In the genomic region with DNA sequence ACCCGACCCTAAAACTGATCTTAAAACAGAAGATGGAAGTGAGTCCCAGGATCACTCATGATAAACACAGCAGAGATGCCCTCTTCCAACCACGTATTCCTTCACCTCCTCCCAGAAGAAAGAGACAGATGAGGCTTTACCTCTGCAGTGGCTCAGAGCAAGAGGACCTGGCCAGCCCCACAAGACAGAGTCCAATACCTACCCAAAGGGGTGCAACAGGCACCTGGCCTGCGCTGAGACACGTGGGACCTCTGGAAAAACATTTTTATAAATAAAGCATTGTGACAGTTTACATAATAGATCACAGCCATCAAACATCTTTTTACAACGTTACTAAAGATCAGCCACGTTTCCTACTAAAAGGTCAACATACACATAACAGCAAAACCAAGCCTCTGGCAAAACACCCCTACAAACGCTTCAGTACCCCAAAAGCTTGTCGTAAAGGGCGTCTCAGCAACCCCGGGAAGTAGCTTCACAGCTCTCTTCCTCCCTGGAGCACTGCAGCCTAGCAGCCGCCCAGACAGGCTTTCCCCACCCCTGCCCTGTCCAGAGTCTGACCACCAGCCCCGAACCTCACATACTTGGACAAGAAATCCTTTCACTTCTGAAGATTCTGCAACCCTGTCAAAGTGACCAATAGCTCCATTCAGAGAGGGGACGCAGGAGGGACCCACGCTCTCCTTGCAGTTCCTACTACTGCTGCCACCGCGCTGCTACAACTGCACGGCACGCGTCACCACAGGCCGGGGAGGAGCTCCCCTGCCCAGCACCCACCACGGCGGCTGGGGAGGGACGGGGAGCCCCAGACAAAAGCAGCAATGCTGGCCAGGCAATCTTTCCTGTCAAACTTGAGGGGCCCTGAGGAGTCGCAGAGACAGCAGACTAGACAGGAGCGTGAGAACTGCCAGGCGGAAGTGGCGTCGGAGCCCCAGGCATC, we compare ENCODE assay signal across 8 cellular contexts. TPM values are rescaled to one million over a fixed set of nuclear protein-coding genes. Genes with fewer than 3 reads are reported as not detected.
A peak's percentile ranks its signal among the peaks of the same experiment; 100 is the strongest.
DNase-seq lines count a peak whose midpoint lies in the region; ATAC-seq and TF ChIP-seq lines count a peak whose summit lies in the region.

No MANE protein-coding gene starts in this region.

- peaks cover 65% of the 10 kb centered on the region for H3K4me1 Mint-ChIP-seq in activated CD4-positive, alpha-beta T cell treated with anti-CD3 and anti-CD28 coated beads for 36 hours
- H3K4me1 Mint-ChIP-seq in WTC11 (peaks cover 49% of the 10 kb centered on the region), glutamatergic neuron (ENCODE audit: low read depth, unreplicated experiment) (peaks cover 33% of the 10 kb centered on the region)

- intact Hi-C loops in activated CD4-positive, alpha-beta T cell treated with anti-CD3 and anti-CD28 coated beads for 36 hours (cut with DNase I, micrococcal nuclease), result loop anchor here (5.0 to 10.0 kb wide), 2 partner anchors 36 to 732 kb away; a partner anchor contains a TSS

- H3K27ac Mint-ChIP-seq in activated CD4-positive, alpha-beta T cell treated with anti-CD3 and anti-CD28 coated beads for 36 hours, result no peak overlapping the region
- peak overlapping the region; percentile 40 for H3K27ac Mint-ChIP-seq in WTC11
- H3K27ac Mint-ChIP-seq in glutamatergic neuron (ENCODE audit: unreplicated experiment), result peak overlapping the region; percentile 30

- no peaks in the 10 kb centered on the region for H3K27me3 Mint-ChIP-seq in activated CD4-positive, alpha-beta T cell treated with anti-CD3 and anti-CD28 coated beads for 36 hours
- no peaks in the 10 kb centered on the region for H3K27me3 Mint-ChIP-seq in WTC11 (ENCODE audit: low read depth)
- H3K27me3 Mint-ChIP-seq in glutamatergic neuron (ENCODE audit: unreplicated experiment), result peaks cover 7% of the 10 kb centered on the region

- TF ChIP-seq CTCF in WTC11 (IDR thresholded peaks at IDR 0.05), result no peak
- TF ChIP-seq CTCF in glutamatergic neuron (IDR thresholded peaks at IDR 0.05; ENCODE audit: partially characterized antibody, unreplicated experiment), result no peak

- peak overlapping the region; percentile 74 for H3K4me3 Mint-ChIP-seq in activated CD4-positive, alpha-beta T cell treated with anti-CD3 and anti-CD28 coated beads for 36 hours
- H3K4me3 Mint-ChIP-seq in WTC11, result peak overlapping the region; percentile 75
- peak overlapping the region; percentile 74 for H3K4me3 Mint-ChIP-seq in glutamatergic neuron (ENCODE audit: unreplicated experiment)

- DNase-seq in activated CD4-positive, alpha-beta T cell treated with anti-CD3 and anti-CD28 coated beads for 36 hours, result no peak
- DNase-seq in activated CD4-positive, alpha-beta T cell treated with anti-CD3 and anti-CD28 coated beads, Interleukin-2, amount 50 U/mL, for 1 hour, result no peak
- DNase-seq in WTC11 (ENCODE audit: low spot score) (no peak), glutamatergic neuron (no peak), islet precursor cell (no peak)
- DNase-seq in stimulated activated naive CD8-positive, alpha-beta T cell treated with anti-CD3 and anti-CD28 coated beads, Interleukin-15, Interleukin-2, amounts not matched to agents 100 U/mL and 50 U/mL, for 24 hours, result peak; percentile 13

- CTCF ChIA-PET in activated CD4-positive, alpha-beta T cell treated with anti-CD3 and anti-CD28 coated beads for 36 hours (lab: Charles Lee), result interaction anchor here (1.1 kb wide), 1 partner anchor 22 kb away, joined by 4 read pairs; no protein-coding TSS in a partner anchor
- CTCF ChIA-PET in WTC11 (lab: Charles Lee), result interaction anchor here (0.9 to 1.0 kb wide), 2 partner anchors 52 to 94 kb away, joined by 3 read pairs; no protein-coding TSS in a partner anchor

- H3K9me3 Mint-ChIP-seq in activated CD4-positive, alpha-beta T cell treated with anti-CD3 and anti-CD28 coated beads for 36 hours (ENCODE audit: low read depth), result no peaks in the 10 kb centered on the region
- H3K9me3 Mint-ChIP-seq in WTC11, result no peaks in the 10 kb centered on the region
- H3K9me3 Mint-ChIP-seq in glutamatergic neuron (ENCODE audit: unreplicated experiment), result peaks cover 15% of the 10 kb centered on the region

- no peak for ATAC-seq in activated CD4-positive, alpha-beta T cell treated with anti-CD3 and anti-CD28 coated beads for 36 hours
- ATAC-seq in WTC11 (no peak), HG02678 (IDR thresholded peaks at IDR 0.05; ENCODE audit: unreplicated experiment) (no peak), GM19397 (IDR thresholded peaks at IDR 0.05; ENCODE audit: unreplicated experiment) (no peak)
- no peak for ATAC-seq in stimulated activated naive CD8-positive, alpha-beta T cell treated with anti-CD3 and anti-CD28 coated beads, Interleukin-15, Interleukin-2, amounts not matched to agents 100 U/mL and 50 U/mL, for 24 hours

- POLR2A ChIA-PET in activated CD4-positive, alpha-beta T cell treated with anti-CD3 and anti-CD28 coated beads for 36 hours (lab: Charles Lee), result no interaction called here
- POLR2A ChIA-PET in WTC11 (lab: Charles Lee), result interaction anchor here (1.9 kb wide), 1 partner anchor 59 kb away, joined by 6 read pairs; no protein-coding TSS in a partner anchor

- H3K36me3 Mint-ChIP-seq in activated CD4-positive, alpha-beta T cell treated with anti-CD3 and anti-CD28 coated beads for 36 hours (ENCODE audit: low read depth), result peaks cover 8% of the 10 kb centered on the region
- H3K36me3 Mint-ChIP-seq in WTC11 (peaks cover 14% of the 10 kb centered on the region), glutamatergic neuron (ENCODE audit: unreplicated experiment) (no peaks in the 10 kb centered on the region)

TF ChIP-seq in WTC11, 78 proteins besides CTCF, POLR2A, EP300 and RAD21 (continues in another document):
- TF ChIP-seq ETV6 (CRISPR knock-in tag; IDR thresholded peaks at IDR 0.05) (no peak), NFE2L1 (CRISPR knock-in tag; IDR thresholded peaks at IDR 0.05) (no peak), ZNF416 (CRISPR knock-in tag; IDR thresholded peaks at IDR 0.05) (no peak), ESRRA (CRISPR knock-in tag; IDR thresholded peaks at IDR 0.05; ENCODE audit: borderline replicate concordance) (no peak), SP1 (CRISPR knock-in tag; conservative IDR thresholded peaks at IDR 0.05) (no peak), HMGA2 (CRISPR knock-in tag; IDR thresholded peaks at IDR 0.05) (no peak), GRHL2 (CRISPR knock-in tag; IDR thresholded peaks at IDR 0.05; ENCODE audit: insufficient replicate concordance, severe bottlenecking) (no peak), RORB (CRISPR knock-in tag; IDR thresholded peaks at IDR 0.05) (no peak)
- TF ChIP-seq, protein P1, sequence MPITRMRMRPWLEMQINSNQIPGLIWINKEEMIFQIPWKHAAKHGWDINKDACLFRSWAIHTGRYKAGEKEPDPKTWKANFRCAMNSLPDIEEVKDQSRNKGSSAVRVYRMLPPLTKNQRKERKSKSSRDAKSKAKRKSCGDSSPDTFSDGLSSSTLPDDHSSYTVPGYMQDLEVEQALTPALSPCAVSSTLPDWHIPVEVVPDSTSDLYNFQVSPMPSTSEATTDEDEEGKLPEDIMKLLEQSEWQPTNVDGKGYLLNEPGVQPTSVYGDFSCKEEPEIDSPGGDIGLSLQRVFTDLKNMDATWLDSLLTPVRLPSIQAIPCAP (CRISPR knock-in tag; IDR thresholded peaks at IDR 0.05), result no peak
- TF ChIP-seq, protein P2, sequence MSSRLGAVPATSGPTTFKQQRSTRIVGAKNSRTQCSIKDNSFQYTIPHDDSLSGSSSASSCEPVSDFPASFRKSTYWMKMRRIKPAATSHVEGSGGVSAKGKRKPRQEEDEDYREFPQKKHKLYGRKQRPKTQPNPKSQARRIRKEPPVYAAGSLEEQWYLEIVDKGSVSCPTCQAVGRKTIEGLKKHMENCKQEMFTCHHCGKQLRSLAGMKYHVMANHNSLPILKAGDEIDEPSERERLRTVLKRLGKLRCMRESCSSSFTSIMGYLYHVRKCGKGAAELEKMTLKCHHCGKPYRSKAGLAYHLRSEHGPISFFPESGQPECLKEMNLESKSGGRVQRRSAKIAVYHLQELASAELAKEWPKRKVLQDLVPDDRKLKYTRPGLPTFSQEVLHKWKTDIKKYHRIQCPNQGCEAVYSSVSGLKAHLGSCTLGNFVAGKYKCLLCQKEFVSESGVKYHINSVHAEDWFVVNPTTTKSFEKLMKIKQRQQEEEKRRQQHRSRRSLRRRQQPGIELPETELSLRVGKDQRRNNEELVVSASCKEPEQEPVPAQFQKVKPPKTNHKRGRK (CRISPR knock-in tag; IDR thresholded peaks at IDR 0.05; ENCODE audit: borderline replicate concordance), result no peak
- TF ChIP-seq, protein P3, sequence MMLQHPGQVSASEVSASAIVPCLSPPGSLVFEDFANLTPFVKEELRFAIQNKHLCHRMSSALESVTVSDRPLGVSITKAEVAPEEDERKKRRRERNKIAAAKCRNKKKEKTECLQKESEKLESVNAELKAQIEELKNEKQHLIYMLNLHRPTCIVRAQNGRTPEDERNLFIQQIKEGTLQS (CRISPR knock-in tag; conservative IDR thresholded peaks at IDR 0.05), result no peak
- TF ChIP-seq, protein P4, sequence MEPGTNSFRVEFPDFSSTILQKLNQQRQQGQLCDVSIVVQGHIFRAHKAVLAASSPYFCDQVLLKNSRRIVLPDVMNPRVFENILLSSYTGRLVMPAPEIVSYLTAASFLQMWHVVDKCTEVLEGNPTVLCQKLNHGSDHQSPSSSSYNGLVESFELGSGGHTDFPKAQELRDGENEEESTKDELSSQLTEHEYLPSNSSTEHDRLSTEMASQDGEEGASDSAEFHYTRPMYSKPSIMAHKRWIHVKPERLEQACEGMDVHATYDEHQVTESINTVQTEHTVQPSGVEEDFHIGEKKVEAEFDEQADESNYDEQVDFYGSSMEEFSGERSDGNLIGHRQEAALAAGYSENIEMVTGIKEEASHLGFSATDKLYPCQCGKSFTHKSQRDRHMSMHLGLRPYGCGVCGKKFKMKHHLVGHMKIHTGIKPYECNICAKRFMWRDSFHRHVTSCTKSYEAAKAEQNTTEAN (CRISPR knock-in tag; IDR thresholded peaks at IDR 0.05), result no peak

RNA-seq across cellular contexts. Expression of a gene that starts 2.8 kb away (rescaled TPM):
- 10 to 100 TPM; 15.4 to 27.1 TPM for total RNA-seq in activated CD4-positive, alpha-beta T cell treated with anti-CD3 and anti-CD28 coated beads for 36 hours
- 31.0 to 34.4 TPM (median 33.7 TPM) in 3 replicates for total RNA-seq in WTC11 (2021)
- total RNA-seq in glutamatergic neuron (ENCODE audit: unreplicated experiment), result 20.0 TPM

RNA-seq across cellular contexts. Expression of a gene that starts 59.3 kb away (rescaled TPM):
- total RNA-seq in activated CD4-positive, alpha-beta T cell treated with anti-CD3 and anti-CD28 coated beads for 36 hours, result 10 to 100 TPM; 38.7 TPM
- total RNA-seq in WTC11 (2021) (67.4 to 73.5 TPM (median 69.7 TPM) in 3 replicates), glutamatergic neuron (ENCODE audit: unreplicated experiment) (73.6 TPM)
